Comparison of ENCODE assay signal across 9 cellular contexts in the genomic region with DNA sequence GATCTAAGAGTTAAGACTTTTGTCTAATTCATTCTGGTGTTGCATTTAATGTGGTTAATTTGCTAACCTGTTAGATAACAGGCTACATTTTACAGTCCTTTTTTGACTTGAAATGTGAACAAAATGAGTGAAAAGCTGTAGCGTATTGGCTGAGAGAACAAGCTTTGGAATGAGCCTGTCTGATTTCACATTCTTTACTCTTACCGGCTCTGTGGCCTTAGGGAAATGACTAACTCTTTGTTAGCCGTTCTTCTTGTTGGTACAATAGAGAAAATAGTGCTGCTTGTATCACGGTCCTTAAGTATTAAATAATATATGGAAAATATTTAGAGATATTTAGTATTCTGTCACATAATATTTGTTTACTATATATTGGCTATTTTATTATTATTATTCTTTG. TPM values are rescaled to one million over a fixed set of nuclear protein-coding genes. Genes with fewer than 3 reads are reported as not detected.
DNase-seq lines count a peak whose midpoint lies in the region; ATAC-seq lines count a peak whose summit lies in the region.
"Had no signal": no experiment of that assay in that cellular context is flagged by ENCODE, and none has a peak within 500 bp of the region (broad histone marks: within the 10 kb centered on the region; RNA-seq: fewer than 3 reads in every experiment).

No MANE protein-coding gene starts in this region.

- H3K4me3 Mint-ChIP-seq in activated naive CD8-positive, alpha-beta T cell treated with anti-CD3 and anti-CD28 coated beads, Interleukin-2, amount 50 U/mL, for 24 hours = peak overlapping the region; percentile 40

- peaks cover 3% of the 10 kb centered on the region for H3K36me3 Mint-ChIP-seq in activated naive CD8-positive, alpha-beta T cell treated with anti-CD3 and anti-CD28 coated beads, Interleukin-2, amount 50 U/mL, for 24 hours (ENCODE audit: low read depth)

- no peaks in the 10 kb centered on the region for H3K27me3 Mint-ChIP-seq in activated naive CD8-positive, alpha-beta T cell treated with anti-CD3 and anti-CD28 coated beads, Interleukin-2, amount 50 U/mL, for 24 hours

- H3K9me3 Mint-ChIP-seq in activated naive CD8-positive, alpha-beta T cell treated with anti-CD3 and anti-CD28 coated beads, Interleukin-2, amount 50 U/mL, for 24 hours = no peaks in the 10 kb centered on the region

- peaks cover 23% of the 10 kb centered on the region for H3K4me1 Mint-ChIP-seq in activated naive CD8-positive, alpha-beta T cell treated with anti-CD3 and anti-CD28 coated beads, Interleukin-2, amount 50 U/mL, for 24 hours

- no peak overlapping the region for H3K27ac Mint-ChIP-seq in activated naive CD8-positive, alpha-beta T cell treated with anti-CD3 and anti-CD28 coated beads, Interleukin-2, amount 50 U/mL, for 24 hours

- peak; percentile 58 for DNase-seq in ACHN
- peak; percentile 14 for DNase-seq in H4 (ENCODE audit: low spot score)
- DNase-seq in activated naive CD8-positive, alpha-beta T cell treated with anti-CD3 and anti-CD28 coated beads, Interleukin-2, amount 50 U/mL, for 24 hours = no peak
- peak; percentile 65 for DNase-seq in kidney tubule cell (ENCODE audit: low spot score)
- DNase-seq in NCI-H128 (lab: John Stamatoyannopoulos, UW; ENCODE audit: unreplicated experiment) = no peak
- DNase-seq in HT-29 (ENCODE audit: low spot score) = no peak
- no peak for DNase-seq in hypothalamus (lab: John Stamatoyannopoulos, UW)
- DNase-seq: NCI-H2081 treated with DMSO at 0.1 percent for 48 hours had no signal

- ATAC-seq in activated naive CD8-positive, alpha-beta T cell treated with anti-CD3 and anti-CD28 coated beads, Interleukin-2, amount 50 U/mL, for 24 hours = no peak
- ATAC-seq in GM21390 (IDR thresholded peaks at IDR 0.05; ENCODE audit: unreplicated experiment) = no peak

- in situ Hi-C loops in ACHN (cut with HindIII; ENCODE audit: low pct_ligation_motif_present, low pct_unique_long_range_greater_than_20kb, low sequenced_read_pairs) = no loop called here

RNA-seq across cellular contexts. Expression of a gene that starts 1.9 kb away (rescaled TPM):
- total RNA-seq in H4 (2014; rRNA removed; shearing (Covaris generic)) = 65.5 and 76.7 TPM in 2 replicates
- total RNA-seq in HT-29 (2014; rRNA removed; shearing (Covaris generic)) = 14.0 and 14.5 TPM in 2 replicates

RNA-seq across cellular contexts. Expression of a gene that starts 12.3 kb away (rescaled TPM):
- total RNA-seq in H4 (2014; rRNA removed; shearing (Covaris generic)) = 8.3 and 12.6 TPM in 2 replicates
- total RNA-seq in HT-29 (2014; rRNA removed; shearing (Covaris generic)) = 7.5 and 8.1 TPM in 2 replicates

Comparison
In these comparisons a context has a peak if more than half of its experiments do, and no peak if none do; other contexts are left out.
1. DNase-seq: peak in ACHN (single experiment), H4 (single experiment) and kidney tubule cell (single experiment); none in activated naive CD8-positive, alpha-beta T cell treated with anti-CD3 and anti-CD28 coated beads, Interleukin-2, amount 50 U/mL, for 24 hours (single experiment), NCI-H128 (single experiment), HT-29 (single experiment) and hypothalamus (0 of 51).